ENCODE assay signal across 15 cellular contexts in genomic region chr2:168626096-168626495, GRCh38.
DNase-seq lines count a peak whose midpoint lies in the region; ATAC-seq and TF ChIP-seq lines count a peak whose summit lies in the region.
"Had no signal": no experiment of that assay in that cellular context is flagged by ENCODE, and none has a peak within 500 bp of the region (broad histone marks: within the 10 kb centered on the region; RNA-seq: fewer than 3 reads in every experiment).

No MANE protein-coding gene starts in this region.

- peak overlapping the region; percentile 4; the same call in 1 of the 2 replicates for H3K9ac ChIP-seq in HUES48 (ENCODE audit: low read depth, low read length)

- H3K36me3 ChIP-seq in HUES48 (ENCODE audit: control insufficient read depth, insufficient read depth, low read length) (no peaks in the 10 kb centered on the region), thyroid gland (no peaks in the 10 kb centered on the region)
- H3K36me3 ChIP-seq: ascending aorta, thoracic aorta had no signal

- DNase-seq in CD1c-positive myeloid dendritic cell (ENCODE audit: extremely low spot score), result peak; percentile 38
- peak; percentile 23 for DNase-seq in UCSD-AML1 (lab: John Stamatoyannopoulos, UW; ENCODE audit: unreplicated experiment)
- peak; percentile 10 for DNase-seq in left kidney (ENCODE audit: low read depth, low spot score)
- no peak for DNase-seq in thyroid gland
- no peak for DNase-seq in HK-2 (ENCODE audit: unreplicated experiment)
- no peak for DNase-seq in HCEC 1CT
- DNase-seq: activated CD4-positive, alpha-beta memory T cell treated with anti-CD3 and anti-CD28 coated beads, Interleukin-2, amount 10 ng/mL, durations not matched to agents 7 days and 5 days; DMS53; NCI-H1694 treated with DMSO at 0.1 percent for 48 hours; NCI-H524; stimulated activated CD4-positive, alpha-beta T cell treated with anti-CD3 and anti-CD28 coated beads, Interleukin-12 subunit alpha, Interleukin-12 subunit beta, amount 100 ng/mL, for 4 hours had no signal

- TF ChIP-seq POLR2A in thyroid gland (IDR thresholded peaks at IDR 0.05), result no peak

- intact Hi-C loops in thyroid gland (cut with DNase I), result no loop called here

- H3K4me1 ChIP-seq in HUES48 (ENCODE audit: control insufficient read depth, insufficient read depth, low read length), result peaks cover 30% of the 10 kb centered on the region
- H3K4me1 ChIP-seq in thyroid gland, result no peaks in the 10 kb centered on the region
- H3K4me1 ChIP-seq: ascending aorta had no signal

- H3K27me3 ChIP-seq in HUES48 (ENCODE audit: control insufficient read depth, insufficient read depth, low read length) (no peaks in the 10 kb centered on the region), thyroid gland (no peaks in the 10 kb centered on the region)
- H3K27me3 ChIP-seq: ascending aorta had no signal

- WGBS in thyroid gland, 2 donors, result 77 to 80% methylated on average over 4 of the region's 4 CpGs

- H3K9me3 ChIP-seq in HUES48 (ENCODE audit: control insufficient read depth, insufficient read depth, low read length) (no peaks in the 10 kb centered on the region), thyroid gland (no peaks in the 10 kb centered on the region)
- H3K9me3 ChIP-seq: ascending aorta, thoracic aorta had no signal

- no peak for ATAC-seq in HG03025 (IDR thresholded peaks at IDR 0.05; ENCODE audit: low FRiP score, unreplicated experiment)

- H3K27ac ChIP-seq in HUES48 (ENCODE audit: low read depth, low read length) (peak overlapping the region; percentile 56), thyroid gland (no peak overlapping the region)
- H3K27ac ChIP-seq: ascending aorta, thoracic aorta had no signal

- H3K4me3 ChIP-seq in HUES48 (ENCODE audit: low read depth, low read length) (no peak overlapping the region), thyroid gland (replicated peaks in 1 of 3) (no peak overlapping the region)
- H3K4me3 ChIP-seq: ascending aorta, thoracic aorta had no signal

- TF ChIP-seq CTCF in thyroid gland (IDR thresholded peaks at IDR 0.05), result no peak

Comparison
In these comparisons a context has a peak if more than half of its experiments do, and no peak if none do; other contexts are left out.
1. DNase-seq: peak in CD1c-positive myeloid dendritic cell (single experiment), UCSD-AML1 (single experiment) and left kidney (single experiment); none in thyroid gland (0 of 2), HK-2 (single experiment) and HCEC 1CT (single experiment).